19 cellular contexts compared by ENCODE assay signal in the genomic region with DNA sequence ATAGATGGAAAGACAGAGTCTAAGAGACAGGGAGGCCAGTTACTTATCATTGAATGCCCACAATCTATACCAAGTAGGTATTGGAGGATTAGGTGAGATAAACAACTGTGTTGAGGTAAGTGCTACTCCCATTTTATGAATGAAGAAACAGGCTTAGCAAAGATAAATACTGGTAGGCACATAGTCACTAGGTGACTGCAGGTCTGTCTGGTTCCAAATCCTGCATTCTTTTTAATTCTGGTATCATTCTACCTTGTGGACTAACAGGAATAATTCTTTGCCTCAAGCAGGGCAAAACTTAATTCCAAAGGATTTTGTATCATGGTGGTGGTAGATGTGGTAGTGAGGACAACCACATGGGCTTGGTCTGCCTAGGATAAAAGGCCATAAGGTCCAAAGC. TPM values are rescaled to one million over a fixed set of nuclear protein-coding genes. Genes with fewer than 3 reads are reported as not detected.
DNase-seq lines count a peak whose midpoint lies in the region; ATAC-seq and TF ChIP-seq lines count a peak whose summit lies in the region.
"Had no signal": no experiment of that assay in that cellular context is flagged by ENCODE, and none has a peak within 500 bp of the region (broad histone marks: within the 10 kb centered on the region; RNA-seq: fewer than 3 reads in every experiment).

No MANE protein-coding gene starts in this region.

- no peak for ATAC-seq in activated naive CD8-positive, alpha-beta T cell treated with anti-CD3 and anti-CD28 coated beads, Interleukin-2, amount 50 U/mL, for 24 hours
- peak; percentile 70 for ATAC-seq in esophagus mucosa
- ATAC-seq in HG02840 (IDR thresholded peaks at IDR 0.05; ENCODE audit: low FRiP score, unreplicated experiment) = no peak
- no peak for ATAC-seq in HG03045 (IDR thresholded peaks at IDR 0.05; ENCODE audit: unreplicated experiment)
- ATAC-seq: GM12878, HCT116 had no signal

- no peak for DNase-seq in activated naive CD8-positive, alpha-beta T cell treated with anti-CD3 and anti-CD28 coated beads, Interleukin-2, amount 50 U/mL, for 24 hours
- no peak for DNase-seq in activated naive CD8-positive, alpha-beta T cell treated with anti-CD3 and anti-CD28 coated beads for 36 hours
- DNase-seq in HFFc6 (no peak), progenitor cell of endocrine pancreas (ENCODE audit: low spot score, unreplicated experiment) (no peak)
- DNase-seq: ACHN; BE2C; C1 segment of cervical spinal cord; CD4-positive, alpha-beta T cell; DND-41; EL; GOT3; H7 had no signal

- peaks cover 13% of the 10 kb centered on the region for H3K36me3 Mint-ChIP-seq in activated naive CD8-positive, alpha-beta T cell treated with anti-CD3 and anti-CD28 coated beads, Interleukin-2, amount 50 U/mL, for 24 hours (ENCODE audit: low read depth)
- H3K36me3 Mint-ChIP-seq in activated naive CD8-positive, alpha-beta T cell treated with anti-CD3 and anti-CD28 coated beads for 36 hours = peaks cover 15% of the 10 kb centered on the region
- H3K36me3 Mint-ChIP-seq in HFFc6 (ENCODE audit: low read depth) (no peaks in the 10 kb centered on the region), progenitor cell of endocrine pancreas (ENCODE audit: insufficient read depth) (no peaks in the 10 kb centered on the region)

- no peak overlapping the region for H3K4me3 Mint-ChIP-seq in activated naive CD8-positive, alpha-beta T cell treated with anti-CD3 and anti-CD28 coated beads, Interleukin-2, amount 50 U/mL, for 24 hours
- H3K4me3 Mint-ChIP-seq in activated naive CD8-positive, alpha-beta T cell treated with anti-CD3 and anti-CD28 coated beads for 36 hours = no peak overlapping the region
- no peak overlapping the region for H3K4me3 Mint-ChIP-seq in HFFc6
- no peak overlapping the region for H3K4me3 Mint-ChIP-seq in progenitor cell of endocrine pancreas (ENCODE audit: low read depth)
- H3K4me3 Mint-ChIP-seq: CD4-positive, alpha-beta T cell had no signal

- H3K9me3 Mint-ChIP-seq in activated naive CD8-positive, alpha-beta T cell treated with anti-CD3 and anti-CD28 coated beads, Interleukin-2, amount 50 U/mL, for 24 hours = no peaks in the 10 kb centered on the region
- no peaks in the 10 kb centered on the region for H3K9me3 Mint-ChIP-seq in activated naive CD8-positive, alpha-beta T cell treated with anti-CD3 and anti-CD28 coated beads for 36 hours
- H3K9me3 Mint-ChIP-seq in HFFc6 = no peaks in the 10 kb centered on the region
- no peaks in the 10 kb centered on the region for H3K9me3 Mint-ChIP-seq in progenitor cell of endocrine pancreas (ENCODE audit: low read depth)
- H3K9me3 Mint-ChIP-seq: CD4-positive, alpha-beta T cell had no signal

- H3K27me3 Mint-ChIP-seq in activated naive CD8-positive, alpha-beta T cell treated with anti-CD3 and anti-CD28 coated beads, Interleukin-2, amount 50 U/mL, for 24 hours = no peaks in the 10 kb centered on the region
- H3K27me3 Mint-ChIP-seq in activated naive CD8-positive, alpha-beta T cell treated with anti-CD3 and anti-CD28 coated beads for 36 hours = no peaks in the 10 kb centered on the region
- peaks cover 2% of the 10 kb centered on the region; the same call in 1 of the 2 replicates for H3K27me3 Mint-ChIP-seq in HFFc6 (ENCODE audit: insufficient read depth)
- no peaks in the 10 kb centered on the region for H3K27me3 Mint-ChIP-seq in progenitor cell of endocrine pancreas
- H3K27me3 Mint-ChIP-seq: CD4-positive, alpha-beta T cell had no signal

- no peak for TF ChIP-seq CTCF in HFFc6 (IDR thresholded peaks at IDR 0.05)
- TF ChIP-seq CTCF in progenitor cell of endocrine pancreas (IDR thresholded peaks at IDR 0.05; ENCODE audit: unreplicated experiment) = no peak

- peak overlapping the region; percentile 24 for H3K27ac Mint-ChIP-seq in activated naive CD8-positive, alpha-beta T cell treated with anti-CD3 and anti-CD28 coated beads, Interleukin-2, amount 50 U/mL, for 24 hours
- H3K27ac Mint-ChIP-seq in activated naive CD8-positive, alpha-beta T cell treated with anti-CD3 and anti-CD28 coated beads for 36 hours = no peak overlapping the region
- H3K27ac Mint-ChIP-seq in HFFc6 = peak overlapping the region; percentile 1; the same call in 1 of the 2 replicates
- peak overlapping the region; percentile 73 for H3K27ac Mint-ChIP-seq in progenitor cell of endocrine pancreas
- H3K27ac Mint-ChIP-seq: CD4-positive, alpha-beta T cell had no signal

- H3K4me1 Mint-ChIP-seq in activated naive CD8-positive, alpha-beta T cell treated with anti-CD3 and anti-CD28 coated beads, Interleukin-2, amount 50 U/mL, for 24 hours = peaks cover 14% of the 10 kb centered on the region
- peaks cover 15% of the 10 kb centered on the region for H3K4me1 Mint-ChIP-seq in activated naive CD8-positive, alpha-beta T cell treated with anti-CD3 and anti-CD28 coated beads for 36 hours
- H3K4me1 Mint-ChIP-seq in HFFc6 (ENCODE audit: low read depth) = peaks cover 53% of the 10 kb centered on the region
- peaks cover 21% of the 10 kb centered on the region for H3K4me1 Mint-ChIP-seq in progenitor cell of endocrine pancreas (ENCODE audit: low read depth)

RNA-seq across cellular contexts. Expression of a gene that starts 28.4 kb away (rescaled TPM):
- 10 to 100 TPM; 12.4 to 13.3 TPM for total RNA-seq in activated naive CD8-positive, alpha-beta T cell treated with anti-CD3 and anti-CD28 coated beads for 36 hours
- total RNA-seq in HFFc6 (2021; fragmentation: NEBNext Ultra II Directional; extraction: Animal tissue kit (Norgen Biotek cat#: 25700)) = 10 to 100 TPM; 10.9 to 12.9 (median 12.2) TPM
- 12.4 TPM for total RNA-seq in esophagus mucosa
- 23.5 and 24.0 TPM in 2 replicates for total RNA-seq in progenitor cell of endocrine pancreas

RNA-seq across cellular contexts. Expression of a gene that starts 45.8 kb away (rescaled TPM):
- not detected for total RNA-seq in activated naive CD8-positive, alpha-beta T cell treated with anti-CD3 and anti-CD28 coated beads for 36 hours
- not detected for total RNA-seq in HFFc6 (2021; fragmentation: NEBNext Ultra II Directional; extraction: Animal tissue kit (Norgen Biotek cat#: 25700))
- total RNA-seq in esophagus mucosa = 2.0 TPM
- total RNA-seq in progenitor cell of endocrine pancreas = 1.3 and 2.5 TPM in 2 replicates
- total RNA-seq: CD4-positive, alpha-beta T cell; G401; GM12878; H7; HT-29 had no signal
